ENCODE assay signal across 16 cellular contexts in the genomic region with DNA sequence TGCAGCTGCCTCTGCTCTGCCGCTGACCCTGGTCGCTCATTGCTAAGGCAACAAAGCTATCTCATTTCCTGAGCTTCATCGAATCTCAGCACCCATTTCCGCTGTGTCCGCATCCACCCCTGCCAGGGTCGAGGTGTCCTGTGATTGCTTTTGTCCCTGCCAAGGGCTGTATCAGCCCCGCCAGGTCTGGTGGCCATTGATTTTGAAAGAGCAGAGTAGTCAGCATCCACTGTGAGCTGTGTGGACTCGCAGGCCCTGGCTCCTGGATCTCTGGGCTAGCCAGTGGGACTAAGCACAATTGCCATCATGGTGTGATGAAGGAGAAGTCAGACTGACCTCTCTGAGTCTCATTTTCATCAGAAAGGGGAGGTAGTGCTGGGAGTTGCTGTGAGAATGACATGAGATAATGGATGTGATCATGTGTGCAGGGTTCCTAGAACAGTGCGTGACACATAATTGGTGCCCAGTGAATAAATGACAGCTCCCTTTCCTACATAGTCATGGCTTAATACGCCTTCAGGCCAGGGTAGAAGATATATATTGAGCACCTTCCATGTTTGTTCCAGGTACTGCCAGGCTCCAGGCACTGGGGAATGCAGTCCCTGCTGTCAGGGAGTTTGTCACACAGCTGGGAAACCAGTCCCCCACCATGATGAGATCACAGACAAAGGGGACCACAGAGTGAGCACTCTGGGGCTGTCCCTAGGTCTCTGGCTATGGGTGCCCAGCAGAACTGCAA. TPM values are rescaled to one million over a fixed set of nuclear protein-coding genes. Genes with fewer than 3 reads are reported as not detected.
A peak's percentile ranks its signal among the peaks of the same experiment; 100 is the strongest.
DNase-seq lines count a peak whose midpoint lies in the region; ATAC-seq and TF ChIP-seq lines count a peak whose summit lies in the region.
"Had no signal": no experiment of that assay in that cellular context is flagged by ENCODE, and none has a peak within 500 bp of the region (broad histone marks: within the 10 kb centered on the region; RNA-seq: fewer than 3 reads in every experiment).

No MANE protein-coding gene starts in this region.

- H3K27ac ChIP-seq in duodenal mucosa (ENCODE audit: low read depth, low read length), result peak overlapping the region; percentile 47
- H3K27ac ChIP-seq: ascending aorta, pancreas had no signal

- H3K4me1 ChIP-seq in duodenal mucosa (ENCODE audit: control insufficient read depth in 1 of 2, insufficient read depth in 2 of 2, low read length in 2 of 2) (peaks cover 4 to 12% of the 10 kb centered on the region in 2 donors), mucosa of descending colon (ENCODE audit: low read depth) (no peaks in the 10 kb centered on the region)
- H3K4me1 ChIP-seq: pancreas had no signal

- H3K9me3 ChIP-seq in duodenal mucosa (ENCODE audit: control insufficient read depth in 1 of 2, low read length in 2 of 2), result no peaks in the 10 kb centered on the region
- H3K9me3 ChIP-seq in mucosa of descending colon, result no peaks in the 10 kb centered on the region
- H3K9me3 ChIP-seq: ascending aorta, gastrocnemius medialis, pancreas had no signal

- H3K27ac Mint-ChIP-seq in stimulated activated effector memory CD8-positive, alpha-beta T cell treated with anti-CD3 and anti-CD28 coated beads, Interleukin-12 subunit alpha, Interleukin-12 subunit beta, amount 100 ng/mL, for 72 hours, result no peak overlapping the region
- H3K27ac Mint-ChIP-seq: activated T-helper 1 cell treated with anti-CD3 and anti-CD28 coated beads, Interleukin-12 subunit alpha, Interleukin-12 subunit beta, Interleukin-2, Interleukin-4 antibody, amounts not matched to agents 30 ng/mL and 10 ng/mL and 1 ng/mL, durations not matched to agents 14 hours and 24 hours and 36 hours had no signal

- no peak overlapping the region for H3K4me3 Mint-ChIP-seq in stimulated activated effector memory CD8-positive, alpha-beta T cell treated with anti-CD3 and anti-CD28 coated beads, Interleukin-12 subunit alpha, Interleukin-12 subunit beta, amount 100 ng/mL, for 72 hours
- H3K4me3 Mint-ChIP-seq: activated T-helper 1 cell treated with anti-CD3 and anti-CD28 coated beads, Interleukin-12 subunit alpha, Interleukin-12 subunit beta, Interleukin-2, Interleukin-4 antibody, amounts not matched to agents 30 ng/mL and 10 ng/mL and 1 ng/mL, durations not matched to agents 14 hours and 24 hours and 36 hours had no signal

- H3K4me3 ChIP-seq in duodenal mucosa (ENCODE audit: low read depth in 1 of 2, low read length in 2 of 2) (no peak overlapping the region), mucosa of descending colon (no peak overlapping the region)
- H3K4me3 ChIP-seq: ascending aorta, gastrocnemius medialis, pancreas had no signal

- H3K4me1 Mint-ChIP-seq in stimulated activated effector memory CD8-positive, alpha-beta T cell treated with anti-CD3 and anti-CD28 coated beads, Interleukin-12 subunit alpha, Interleukin-12 subunit beta, amount 100 ng/mL, for 72 hours, result peaks cover 7% of the 10 kb centered on the region

- ATAC-seq in mucosa of descending colon (peak; percentile 47), HG03469 (IDR thresholded peaks at IDR 0.05; ENCODE audit: unreplicated experiment) (no peak)
- ATAC-seq in stimulated activated effector memory CD8-positive, alpha-beta T cell treated with anti-CD3 and anti-CD28 coated beads, Interleukin-12 subunit alpha, Interleukin-12 subunit beta, amount 100 ng/mL, for 72 hours, result no peak
- ATAC-seq: gastrocnemius medialis had no signal

- H3K36me3 ChIP-seq in duodenal mucosa (ENCODE audit: control insufficient read depth in 1 of 2, insufficient read depth in 2 of 2, low read length in 2 of 2), result no peaks in the 10 kb centered on the region
- H3K36me3 ChIP-seq in mucosa of descending colon (ENCODE audit: low read depth), result no peaks in the 10 kb centered on the region
- H3K36me3 ChIP-seq: ascending aorta, gastrocnemius medialis, pancreas had no signal

- peak; percentile 48 for DNase-seq in COR-L47 (lab: John Stamatoyannopoulos, UW)
- DNase-seq in NCI-H146 treated with DMSO at 0.1 percent for 48 hours (lab: John Stamatoyannopoulos, UW; ENCODE audit: unreplicated experiment), result peak; percentile 83
- no peak for DNase-seq in mucosa of descending colon
- no peak for DNase-seq in SW 1271 (lab: John Stamatoyannopoulos, UW)
- no peak for DNase-seq in stimulated activated effector memory CD8-positive, alpha-beta T cell treated with anti-CD3 and anti-CD28 coated beads, Interleukin-12 subunit alpha, Interleukin-12 subunit beta, amount 100 ng/mL, for 72 hours (ENCODE audit: low spot score in 2 of 2)
- DNase-seq in activated CD4-positive, alpha-beta T cell treated with anti-CD3 and anti-CD28 coated beads for 1 hour, result no peak
- DNase-seq: activated CD4-positive, alpha-beta T cell treated with anti-CD3 and anti-CD28 coated beads for 4 hours; DMS79 treated with DMSO at 0.1 percent for 48 hours; effector memory CD4-positive, alpha-beta T cell; gastrocnemius medialis; NCI-H82 had no signal

- TF ChIP-seq CTCF in mucosa of descending colon (IDR thresholded peaks at IDR 0.05), result no peak

- no peak overlapping the region for H3K9ac ChIP-seq in duodenal mucosa (ENCODE audit: low read depth in 1 of 2, low read length in 2 of 2)

- H3K9me3 Mint-ChIP-seq in stimulated activated effector memory CD8-positive, alpha-beta T cell treated with anti-CD3 and anti-CD28 coated beads, Interleukin-12 subunit alpha, Interleukin-12 subunit beta, amount 100 ng/mL, for 72 hours, result no peaks in the 10 kb centered on the region
- H3K9me3 Mint-ChIP-seq: activated T-helper 1 cell treated with anti-CD3 and anti-CD28 coated beads, Interleukin-12 subunit alpha, Interleukin-12 subunit beta, Interleukin-2, Interleukin-4 antibody, amounts not matched to agents 30 ng/mL and 10 ng/mL and 1 ng/mL, durations not matched to agents 14 hours and 24 hours and 36 hours had no signal

- H3K36me3 Mint-ChIP-seq in stimulated activated effector memory CD8-positive, alpha-beta T cell treated with anti-CD3 and anti-CD28 coated beads, Interleukin-12 subunit alpha, Interleukin-12 subunit beta, amount 100 ng/mL, for 72 hours, result no peaks in the 10 kb centered on the region

- intact Hi-C loops in mucosa of descending colon (cut with DNase I, micrococcal nuclease), result no loop called here

- H3K27me3 ChIP-seq in duodenal mucosa (ENCODE audit: control insufficient read depth in 1 of 2, insufficient read depth in 2 of 2, low read length in 2 of 2), result no peaks in the 10 kb centered on the region
- H3K27me3 ChIP-seq: ascending aorta, gastrocnemius medialis, pancreas had no signal

RNA-seq across cellular contexts. Expression of gene NAV1, which starts 32.1 kb away (rescaled TPM):
- total RNA-seq in mucosa of descending colon, result 10 to 100 TPM; 13.7 to 64.3 (median 16.7) TPM

Comparison
In these comparisons a context has a peak if more than half of its experiments do, and no peak if none do; other contexts are left out.
1. DNase-seq: peak in COR-L47 (single experiment) and NCI-H146 treated with DMSO at 0.1 percent for 48 hours (single experiment); none in mucosa of descending colon (0 of 3), SW 1271 (0 of 2), stimulated activated effector memory CD8-positive, alpha-beta T cell treated with anti-CD3 and anti-CD28 coated beads, Interleukin-12 subunit alpha, Interleukin-12 subunit beta, amount 100 ng/mL, for 72 hours (0 of 2) and activated CD4-positive, alpha-beta T cell treated with anti-CD3 and anti-CD28 coated beads for 1 hour (single experiment).